Comparison of ENCODE assay signal across 14 cellular contexts in genomic region chr6:157767757-157768156, GRCh38. TPM values are rescaled to one million over a fixed set of nuclear protein-coding genes. Genes with fewer than 3 reads are reported as not detected.
A peak's percentile ranks its signal among the peaks of the same experiment; 100 is the strongest.
DNase-seq lines count a peak whose midpoint lies in the region; ATAC-seq and TF ChIP-seq lines count a peak whose summit lies in the region.
"Had no signal": no experiment of that assay in that cellular context is flagged by ENCODE, and none has a peak within 500 bp of the region (broad histone marks: within the 10 kb centered on the region; RNA-seq: fewer than 3 reads in every experiment).

No MANE protein-coding gene starts in this region.

- CTCF ChIA-PET in activated B cell treated with CpG ODN at 0.5 μM for 24 hours (lab: Charles Lee) = interaction anchor here (14.4 kb wide), 1 partner anchor 109 kb away, joined by 250 read pairs; no protein-coding TSS in a partner anchor
- CTCF ChIA-PET in CD8-positive, alpha-beta memory T cell (lab: Charles Lee) = interaction anchor here (1.4 kb wide), 1 partner anchor 11 kb away, joined by 5 read pairs; no protein-coding TSS in a partner anchor

- peaks cover 9% of the 10 kb centered on the region for H3K27me3 ChIP-seq in left ventricle myocardium inferior (ENCODE audit: low read depth)
- no peaks in the 10 kb centered on the region for H3K27me3 ChIP-seq in mucosa of rectum (ENCODE audit: control insufficient read depth in 2 of 2, insufficient read depth in 2 of 2, low read length in 2 of 2)
- H3K27me3 ChIP-seq in tibial nerve = no peaks in the 10 kb centered on the region
- no peaks in the 10 kb centered on the region for H3K27me3 ChIP-seq in CD8-positive, alpha-beta memory T cell (ENCODE audit: insufficient read depth, low read length, poor library complexity, severe bottlenecking)

- DNase-seq in left ventricle myocardium inferior = no peak
- no peak for DNase-seq in cardiac septum (ENCODE audit: low spot score)
- DNase-seq in activated B cell treated with CpG ODN at 0.5 μM for 24 hours = no peak
- no peak for DNase-seq in tibial nerve (ENCODE audit: low spot score in 2 of 2)
- DNase-seq in AG20443 (ENCODE audit: low spot score) = no peak
- no peak for DNase-seq in CD8-positive, alpha-beta memory T cell
- DNase-seq in NK-92 treated with Interleukin-12 subunit alpha and Interleukin-12 subunit beta, amount 100 ng/mL, for 24 hours (lab: John Stamatoyannopoulos, UW) = no peak
- DNase-seq: amniotic stem cell, cerebellar nuclear complex, DMS 273 treated with DMSO at 0.1 percent for 48 hours, mammary epithelial cell, NCI-H2029 treated with DMSO at 0.1 percent for 48 hours had no signal

- 91 to 94% methylated on average over 3 of the region's 3 CpGs for WGBS in tibial nerve, 2 donors

- H3K4me1 ChIP-seq in left ventricle myocardium inferior (peaks cover 32% of the 10 kb centered on the region), mucosa of rectum (ENCODE audit: control insufficient read depth in 2 of 2, insufficient read depth in 2 of 2, low read length in 2 of 2) (peaks cover 24% of the 10 kb centered on the region in 2 donors), tibial nerve (peaks cover 0 to 48% (median 21%) of the 10 kb centered on the region in 4 donors)
- peaks cover 44% of the 10 kb centered on the region for H3K4me1 ChIP-seq in CD8-positive, alpha-beta memory T cell (ENCODE audit: insufficient read depth, low read length)

- H3K36me3 ChIP-seq in left ventricle myocardium inferior = no peaks in the 10 kb centered on the region
- no peaks in the 10 kb centered on the region for H3K36me3 ChIP-seq in mucosa of rectum (ENCODE audit: control insufficient read depth in 2 of 2, insufficient read depth in 2 of 2, low read length in 2 of 2)
- H3K36me3 ChIP-seq in tibial nerve = no peaks in the 10 kb centered on the region
- no peaks in the 10 kb centered on the region for H3K36me3 ChIP-seq in CD8-positive, alpha-beta memory T cell (ENCODE audit: insufficient read depth, low read length)
- H3K36me3 ChIP-seq: thoracic aorta had no signal

- TF ChIP-seq EP300 in tibial nerve (IDR thresholded peaks at IDR 0.05) = no peak

- POLR2A ChIA-PET in activated B cell treated with CpG ODN at 0.5 μM for 24 hours (lab: Charles Lee) = no interaction called here
- POLR2A ChIA-PET in CD8-positive, alpha-beta memory T cell (lab: Charles Lee) = no interaction called here

- ATAC-seq in activated B cell treated with CpG ODN at 0.5 μM for 24 hours (ENCODE audit: low read depth) = no peak

- no peaks in the 10 kb centered on the region for H3K36me3 Mint-ChIP-seq in activated B cell treated with CpG ODN at 0.5 μM for 24 hours (ENCODE audit: low read depth)
- no peaks in the 10 kb centered on the region for H3K36me3 Mint-ChIP-seq in CD8-positive, alpha-beta memory T cell

- no peak for TF ChIP-seq CTCF in left ventricle myocardium inferior (IDR thresholded peaks at IDR 0.05; ENCODE audit: borderline replicate concordance)
- no peak for TF ChIP-seq CTCF in activated B cell treated with CpG ODN at 0.5 μM for 24 hours (IDR thresholded peaks at IDR 0.05)
- TF ChIP-seq CTCF in tibial nerve (IDR thresholded peaks at IDR 0.05) = no peak

- H3K27ac ChIP-seq in left ventricle myocardium inferior (replicated peaks) (peak overlapping the region; percentile 44), mucosa of rectum (ENCODE audit: low read depth in 2 of 2, low read length in 2 of 2) (peak overlapping the region; percentile 59 to 60), tibial nerve (peak overlapping the region in 3 of 4 donors; percentile 38 to 79 (median 68))
- no peak overlapping the region for H3K27ac ChIP-seq in CD8-positive, alpha-beta memory T cell (ENCODE audit: low read depth, low read length)

- H3K9ac ChIP-seq in mucosa of rectum (ENCODE audit: low read depth in 1 of 2, low read length in 2 of 2) = no peak overlapping the region

- H3K9me3 Mint-ChIP-seq in activated B cell treated with CpG ODN at 0.5 μM for 24 hours = no peaks in the 10 kb centered on the region
- no peaks in the 10 kb centered on the region for H3K9me3 Mint-ChIP-seq in CD8-positive, alpha-beta memory T cell

- H3K4me3 Mint-ChIP-seq in activated B cell treated with CpG ODN at 0.5 μM for 24 hours = peak overlapping the region; percentile 62
- H3K4me3 Mint-ChIP-seq in CD8-positive, alpha-beta memory T cell = no peak overlapping the region

- H3K4me3 ChIP-seq in left ventricle myocardium inferior (no peak overlapping the region), mucosa of rectum (ENCODE audit: low read length in 2 of 2) (no peak overlapping the region), tibial nerve (no peak overlapping the region)
- H3K4me3 ChIP-seq in CD8-positive, alpha-beta memory T cell (ENCODE audit: low read length) = no peak overlapping the region
- H3K4me3 ChIP-seq: thoracic aorta had no signal

- no peaks in the 10 kb centered on the region for H3K27me3 Mint-ChIP-seq in activated B cell treated with CpG ODN at 0.5 μM for 24 hours
- H3K27me3 Mint-ChIP-seq in CD8-positive, alpha-beta memory T cell = peaks cover 0 to 17% of the 10 kb centered on the region in 2 donors

- H3K27ac Mint-ChIP-seq in activated B cell treated with CpG ODN at 0.5 μM for 24 hours = peak overlapping the region; percentile 82
- H3K27ac Mint-ChIP-seq in CD8-positive, alpha-beta memory T cell = peak overlapping the region in 3 of 8 donors; percentile 3 to 84 (median 36)

- intact Hi-C loops in left ventricle myocardium inferior (cut with micrococcal nuclease) (no loop called here), cardiac septum (cut with DNase I) (loop anchor here (10.0 kb wide), 1 partner anchor 453 kb away; no protein-coding TSS in a partner anchor), activated B cell treated with CpG ODN at 0.5 μM for 24 hours (cut with micrococcal nuclease) (loop anchor here (2.0 to 10.0 kb wide), 4 partner anchors 33 to 1327 kb away; partner anchors contain the start of genes GTF2H5 and SERAC1)

- H3K9me3 ChIP-seq in left ventricle myocardium inferior (replicated peaks) (no peaks in the 10 kb centered on the region), mucosa of rectum (ENCODE audit: control insufficient read depth in 2 of 2, low read length in 2 of 2) (no peaks in the 10 kb centered on the region), tibial nerve (no peaks in the 10 kb centered on the region)
- H3K9me3 ChIP-seq in CD8-positive, alpha-beta memory T cell (ENCODE audit: low read length) = no peaks in the 10 kb centered on the region
- H3K9me3 ChIP-seq: thoracic aorta had no signal

- TF ChIP-seq POLR2A in tibial nerve (IDR thresholded peaks at IDR 0.05) = no peak

- H3K4me1 Mint-ChIP-seq in activated B cell treated with CpG ODN at 0.5 μM for 24 hours = peaks cover 78% of the 10 kb centered on the region
- H3K4me1 Mint-ChIP-seq in CD8-positive, alpha-beta memory T cell = peaks cover 28 to 40% (median 37%) of the 10 kb centered on the region in 3 donors

RNA-seq across cellular contexts. Expression of gene SNX9, which starts 55.3 kb away (rescaled TPM):
- total RNA-seq in left ventricle myocardium inferior (31.9 TPM), cardiac septum (34.2 TPM), activated B cell treated with CpG ODN at 0.5 μM for 24 hours (38.8 and 40.0 TPM in 2 replicates), tibial nerve (10 to 100 TPM; 61.2 to 69.2 (median 63.9) TPM)
- 10 to 100 TPM; 60.3 to 60.5 TPM for total RNA-seq in CD8-positive, alpha-beta memory T cell
- polyA plus RNA-seq in CD8-positive, alpha-beta memory T cell = 11.9 TPM
